Comparison of ENCODE assay signal across 18 cellular contexts in the genomic region with DNA sequence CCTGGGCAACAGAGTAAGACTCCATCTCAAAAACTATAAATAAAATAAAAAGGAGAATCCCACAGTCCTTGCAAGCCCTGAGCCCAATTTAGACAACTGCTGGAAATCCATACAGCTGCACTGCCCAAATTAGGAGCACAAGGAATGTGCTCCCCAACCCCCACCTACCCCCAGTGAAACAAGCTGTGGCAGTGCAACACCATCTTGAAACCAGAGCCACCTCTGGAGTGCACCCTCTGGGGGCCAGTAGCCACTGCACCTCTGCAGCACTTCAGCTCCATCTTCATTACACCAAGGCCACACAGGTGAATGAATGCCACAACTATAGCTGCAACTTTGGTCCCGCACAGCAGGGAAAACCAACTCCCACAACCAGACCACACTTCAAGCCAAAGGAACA. TPM values are rescaled to one million over a fixed set of nuclear protein-coding genes. Genes with fewer than 3 reads are reported as not detected.
DNase-seq lines count a peak whose midpoint lies in the region; ATAC-seq, FAIRE-seq and TF ChIP-seq lines count a peak whose summit lies in the region.
"Had no signal": no experiment of that assay in that cellular context is flagged by ENCODE, and none has a peak within 500 bp of the region (broad histone marks: within the 10 kb centered on the region; RNA-seq: fewer than 3 reads in every experiment).

No MANE protein-coding gene starts in this region.

- H2AK5ac ChIP-seq in mesendoderm (ENCODE audit: low read length) = no peak overlapping the region

- TF ChIP-seq EP300 in A549 (IDR thresholded peaks at IDR 0.05) = no peak

- H3K9me3 Mint-ChIP-seq in activated CD8-positive, alpha-beta memory T cell treated with anti-CD3 and anti-CD28 coated beads, Interleukin-2, amount 10 ng/mL, durations not matched to agents 7 days and 5 days (ENCODE audit: low read depth) = peaks cover 13% of the 10 kb centered on the region

- WGBS in A549 (ENCODE audit: missing lambda C conversion rate) = 100% methylated on average over 1 of the region's 1 CpG
- no CpG with 5 or more reads among the region's 1 CpG for WGBS in mesendoderm (ENCODE audit: extremely low coverage, insufficient coverage, low lambda C conversion rate)

- no peak overlapping the region for H3K27ac ChIP-seq in A549
- no peak overlapping the region for H3K27ac ChIP-seq in DOHH2 (ENCODE audit: low read depth, low read length)
- no peak overlapping the region for H3K27ac ChIP-seq in Panc1 (ENCODE audit: low read length)
- no peak overlapping the region for H3K27ac ChIP-seq in mesendoderm (ENCODE audit: low read depth, low read length)
- H3K27ac ChIP-seq in lower lobe of right lung = no peak overlapping the region
- H3K27ac ChIP-seq: esophagus squamous epithelium, SK-N-MC had no signal

- DNase-seq in A549 (ENCODE audit: low read depth in 1 of 2, low spot score in 1 of 2) (no peak), Panc1 (ENCODE audit: low read depth, low spot score) (no peak), mesendoderm (peak; percentile 34), lower lobe of right lung (no peak), GM13976 (ENCODE audit: low spot score) (no peak)
- no peak for DNase-seq in activated CD8-positive, alpha-beta memory T cell treated with anti-CD3 and anti-CD28 coated beads, Interleukin-2, amount 10 ng/mL, durations not matched to agents 7 days and 5 days
- DNase-seq: activated naive CD4-positive, alpha-beta T cell treated with Interleukin-2 at 50 U/mL for 16 hours; esophagus squamous epithelium; NCI-H1436 treated with DMSO at 0.1 percent for 48 hours; NCI-H446; nephron progenitor cell; right cardiac atrium; stimulated activated CD4-positive, alpha-beta T cell treated with anti-CD3 and anti-CD28 coated beads, Interleukin-4, amount 100 ng/mL, for 4 hours had no signal

- H3K27ac Mint-ChIP-seq in activated CD8-positive, alpha-beta memory T cell treated with anti-CD3 and anti-CD28 coated beads, Interleukin-2, amount 10 ng/mL, durations not matched to agents 7 days and 5 days = no peak overlapping the region
- H3K27ac Mint-ChIP-seq: nephron progenitor cell had no signal

- intact Hi-C loops in Panc1 (cut with micrococcal nuclease; ENCODE audit: unreplicated experiment) (no loop called here), lower lobe of right lung (cut with DNase I) (no loop called here)

- no peaks in the 10 kb centered on the region for H3K9me3 ChIP-seq in A549
- no peaks in the 10 kb centered on the region for H3K9me3 ChIP-seq in DOHH2 (ENCODE audit: control insufficient read depth, insufficient read depth, low read length)
- no peaks in the 10 kb centered on the region for H3K9me3 ChIP-seq in Panc1 (ENCODE audit: control insufficient read depth, insufficient read depth, low read depth, low read length)
- no peaks in the 10 kb centered on the region for H3K9me3 ChIP-seq in lower lobe of right lung
- H3K9me3 ChIP-seq: esophagus squamous epithelium, transverse colon had no signal

- CTCF ChIA-PET in A549 (lab: Yijun Ruan, JAX) = no interaction called here
- CTCF ChIA-PET in Panc1 (lab: Charles Lee) = no interaction called here
- CTCF ChIA-PET in activated CD8-positive, alpha-beta memory T cell treated with anti-CD3 and anti-CD28 coated beads, Interleukin-2, amount 10 ng/mL, durations not matched to agents 7 days and 5 days (lab: Charles Lee) = interaction anchor here (1.5 kb wide), 1 partner anchor 12 kb away, joined by 4 read pairs; no protein-coding TSS in a partner anchor

- H3K27me3 Mint-ChIP-seq in activated CD8-positive, alpha-beta memory T cell treated with anti-CD3 and anti-CD28 coated beads, Interleukin-2, amount 10 ng/mL, durations not matched to agents 7 days and 5 days = no peaks in the 10 kb centered on the region
- H3K27me3 Mint-ChIP-seq: brain had no signal

- FAIRE-seq in A549 (lab: Jason Lieb, UNC) = no peak

- no peak overlapping the region for H3K18ac ChIP-seq in mesendoderm (ENCODE audit: low read length)

- H3K23ac ChIP-seq in mesendoderm (ENCODE audit: low read length) = no peak overlapping the region

- no peak overlapping the region for H3K4me3 Mint-ChIP-seq in activated CD8-positive, alpha-beta memory T cell treated with anti-CD3 and anti-CD28 coated beads, Interleukin-2, amount 10 ng/mL, durations not matched to agents 7 days and 5 days
- H3K4me3 Mint-ChIP-seq: brain, nephron progenitor cell had no signal

- no TSS peak for BruUV-seq in Panc1 (replicated peaks; lab: Mats Ljungman, UMichigan)

- H4K20me1 ChIP-seq in DOHH2 (ENCODE audit: control insufficient read depth, insufficient read depth, low read depth, low read length) = peaks cover 16% of the 10 kb centered on the region; the same call in 1 of the 2 replicates

- TF ChIP-seq POLR2A in A549 (IDR thresholded peaks at IDR 0.05; ENCODE audit: low read length) = no peak

- no peak overlapping the region for H3K4ac ChIP-seq in mesendoderm (ENCODE audit: low read depth, low read length)

- H3K4me1 Mint-ChIP-seq in activated CD8-positive, alpha-beta memory T cell treated with anti-CD3 and anti-CD28 coated beads, Interleukin-2, amount 10 ng/mL, durations not matched to agents 7 days and 5 days = peaks cover 36% of the 10 kb centered on the region

- no peaks in the 10 kb centered on the region for H3K9me2 ChIP-seq in DOHH2 (replicated peaks; ENCODE audit: control insufficient read depth, low read length)

- POLR2A ChIA-PET in A549 (lab: Yijun Ruan, JAX) = no interaction called here
- POLR2A ChIA-PET in Panc1 (lab: Charles Lee) = no interaction called here

- H3K27me3 ChIP-seq in DOHH2 (ENCODE audit: control insufficient read depth, low read length) (no peaks in the 10 kb centered on the region), Panc1 (ENCODE audit: control insufficient read depth, insufficient read depth, low read length) (no peaks in the 10 kb centered on the region), mesendoderm (ENCODE audit: insufficient read depth, low read length, poor library complexity) (no peaks in the 10 kb centered on the region), lower lobe of right lung (ENCODE audit: low read depth) (no peaks in the 10 kb centered on the region)
- H3K27me3 ChIP-seq: esophagus squamous epithelium, transverse colon had no signal

- H3K4me2 ChIP-seq in A549 (no peak overlapping the region), DOHH2 (ENCODE audit: low read length) (peak overlapping the region; percentile 5; the same call in 1 of the 2 replicates), mesendoderm (ENCODE audit: low read length) (no peak overlapping the region)

- H2BK5ac ChIP-seq in mesendoderm (ENCODE audit: low read length) = no peak overlapping the region

- H3K4me3 ChIP-seq in A549 = no peak overlapping the region
- H3K4me3 ChIP-seq in DOHH2 (ENCODE audit: low read length) = no peak overlapping the region
- no peak overlapping the region for H3K4me3 ChIP-seq in Panc1 (ENCODE audit: low read depth in 2 of 2, low read length in 2 of 2)
- H3K4me3 ChIP-seq in mesendoderm (ENCODE audit: low read length) = no peak overlapping the region
- no peak overlapping the region for H3K4me3 ChIP-seq in lower lobe of right lung
- H3K4me3 ChIP-seq: esophagus squamous epithelium, SK-N-MC, transverse colon had no signal

- in situ Hi-C loops in Panc1 (cut with HindIII; ENCODE audit: low pct_unique_long_range_greater_than_20kb, low sequenced_read_pairs) (no loop called here), GM13976 (cut with MboI; ENCODE audit: low sequenced_read_pairs, unreplicated experiment) (no loop called here)

- peaks cover 38% of the 10 kb centered on the region for H3K4me1 ChIP-seq in A549
- peaks cover 85% of the 10 kb centered on the region for H3K4me1 ChIP-seq in DOHH2 (ENCODE audit: control insufficient read depth, low read length)
- H3K4me1 ChIP-seq in Panc1 (ENCODE audit: control insufficient read depth, insufficient read depth, low read length) = peaks cover 18% of the 10 kb centered on the region
- H3K4me1 ChIP-seq in mesendoderm (ENCODE audit: control insufficient read depth, low read depth, low read length) = no peaks in the 10 kb centered on the region
- peaks cover 34% of the 10 kb centered on the region for H3K4me1 ChIP-seq in lower lobe of right lung

- H3F3A ChIP-seq in DOHH2 (ENCODE audit: control insufficient read depth, insufficient read depth) = peaks cover 19% of the 10 kb centered on the region

- peaks cover 16% of the 10 kb centered on the region for H3K79me1 ChIP-seq in mesendoderm (ENCODE audit: low read length)

- no peak overlapping the region for H2BK15ac ChIP-seq in mesendoderm (replicated peaks; ENCODE audit: low read depth)

- H4K5ac ChIP-seq in mesendoderm (ENCODE audit: low read length) = no peak overlapping the region

- H3K79me2 ChIP-seq in DOHH2 (ENCODE audit: control insufficient read depth, low read length) (peaks cover 99% of the 10 kb centered on the region), mesendoderm (ENCODE audit: control insufficient read depth, insufficient read depth, low read length) (peaks cover 74% of the 10 kb centered on the region)

- peaks cover 21% of the 10 kb centered on the region for H3K36me3 Mint-ChIP-seq in activated CD8-positive, alpha-beta memory T cell treated with anti-CD3 and anti-CD28 coated beads, Interleukin-2, amount 10 ng/mL, durations not matched to agents 7 days and 5 days

- ATAC-seq in A549 = peak; percentile 13 to 32; a peak in 2 of 6 replicates
- peak; percentile 44; the same call in 1 of the 2 replicates for ATAC-seq in Panc1
- ATAC-seq in lower lobe of right lung = no peak
- ATAC-seq in HG03039 (IDR thresholded peaks at IDR 0.05; ENCODE audit: unreplicated experiment) = no peak
- no peak for ATAC-seq in activated CD8-positive, alpha-beta memory T cell treated with anti-CD3 and anti-CD28 coated beads, Interleukin-2, amount 10 ng/mL, durations not matched to agents 7 days and 5 days

- 0 out of 2 replicates have a peak, but pooled peaks cover 5% of the 10 kb centered on the region for H3K36me3 ChIP-seq in DOHH2 (ENCODE audit: control insufficient read depth, low read length)
- no peaks in the 10 kb centered on the region for H3K36me3 ChIP-seq in Panc1 (ENCODE audit: control insufficient read depth, insufficient read depth, low read length)
- H3K36me3 ChIP-seq in mesendoderm (ENCODE audit: control insufficient read depth, insufficient read depth, low read length) = no peaks in the 10 kb centered on the region
- no peaks in the 10 kb centered on the region for H3K36me3 ChIP-seq in lower lobe of right lung
- H3K36me3 ChIP-seq: esophagus squamous epithelium, transverse colon had no signal

- H3K9ac ChIP-seq in mesendoderm (ENCODE audit: low read length) = no peak overlapping the region

- TF ChIP-seq RAD21 in A549 (conservative IDR thresholded peaks at IDR 0.05 in 1 of 2, IDR thresholded peaks at IDR 0.05 in 1 of 2) = no peak

- TF ChIP-seq CTCF in A549 (IDR thresholded peaks at IDR 0.05) (no peak), DOHH2 (IDR thresholded peaks at IDR 0.05; ENCODE audit: low read depth, low read length, poor library complexity, severe bottlenecking) (no peak), Panc1 (IDR thresholded peaks at IDR 0.05) (no peak), lower lobe of right lung (IDR thresholded peaks at IDR 0.05) (no peak), GM13976 (IDR thresholded peaks at IDR 0.05; ENCODE audit: borderline replicate concordance, control extremely low read depth, extremely low read depth, insufficient read depth, missing control alignments) (no peak)

- no peak overlapping the region for H4K8ac ChIP-seq in mesendoderm (ENCODE audit: low read depth, low read length)

- no peak overlapping the region for H3K56ac ChIP-seq in mesendoderm (ENCODE audit: low read length)

- no peak overlapping the region for H2BK120ac ChIP-seq in mesendoderm (ENCODE audit: low read depth, low read length)

RNA-seq across cellular contexts. Expression of a gene that starts 37.3 kb away (rescaled TPM):
- polyA plus RNA-seq in A549 (2011; rRNA removed) (132 TPM in 2 replicates), A549 (2017; fragmentation: RNase III; extraction: RNeasy Plus Mini Kit Qiagen cat#74134 plus additional on column Dnase treatment) (47.7 to 50.7 TPM (median 48.2 TPM) in 3 replicates)
- polyA plus RNA-seq in A549 (2012; cell fraction: cytosol; rRNA removed) = 23.8 and 26.5 TPM in 2 replicates
- polyA plus RNA-seq in A549 (2012; cell fraction: nucleus; rRNA removed) = 35.8 and 62.6 TPM in 2 replicates
- polyA minus RNA-seq in A549 (2011; rRNA and poly(A)+ RNA removed) = 178 and 191 TPM in 2 replicates
- total RNA-seq in Panc1 (2021; ENCODE audit: unreplicated experiment) (91.4 TPM), lower lobe of right lung (108 TPM)
- polyA plus RNA-seq in Panc1 (2012; ENCODE audit: insufficient read length) = 37.1 TPM
- polyA plus RNA-seq in mesendoderm (2013, experiment 1 of 2) = 34.3 TPM
- 32.0 TPM for polyA plus RNA-seq in mesendoderm (2013, experiment 2 of 2)
- 10 to 100 TPM; 70.3 to 93.7 TPM for total RNA-seq in activated CD8-positive, alpha-beta memory T cell treated with anti-CD3 and anti-CD28 coated beads, Interleukin-2, amount 10 ng/mL, durations not matched to agents 7 days and 5 days

Comparison
In these comparisons a context has a peak if more than half of its experiments do, and no peak if none do; other contexts are left out.
1. ATAC-seq: peak in A549 (2 of 2) and Panc1 (single experiment); none in lower lobe of right lung (0 of 2), HG03039 (single experiment) and activated CD8-positive, alpha-beta memory T cell treated with anti-CD3 and anti-CD28 coated beads, Interleukin-2, amount 10 ng/mL, durations not matched to agents 7 days and 5 days (single experiment).